Comparison of ENCODE assay signal across 16 cellular contexts in the genomic region with DNA sequence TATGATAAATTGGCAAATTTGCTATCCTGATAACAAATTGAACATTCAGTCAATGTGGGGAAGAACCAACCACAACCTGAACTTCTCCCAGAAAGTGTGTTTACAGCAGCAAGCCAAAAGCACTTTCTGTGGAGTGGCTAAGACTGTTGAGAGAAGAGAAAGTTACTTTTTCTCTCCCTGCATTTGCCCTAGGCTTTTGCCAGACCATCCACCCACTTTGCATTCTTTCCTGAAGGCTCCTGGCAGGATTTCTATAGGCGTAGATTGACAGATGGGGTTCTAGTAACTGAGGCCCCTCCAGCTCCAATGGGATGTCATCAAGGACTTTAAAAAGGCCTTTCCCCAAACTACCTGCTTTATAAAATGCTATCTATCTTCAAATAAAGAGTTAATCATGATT.
DNase-seq lines count a peak whose midpoint lies in the region; TF ChIP-seq lines count a peak whose summit lies in the region.
"Had no signal": no experiment of that assay in that cellular context is flagged by ENCODE, and none has a peak within 500 bp of the region (broad histone marks: within the 10 kb centered on the region; RNA-seq: fewer than 3 reads in every experiment).

No MANE protein-coding gene starts in this region.

- H2BK120ac ChIP-seq in mesendoderm (ENCODE audit: low read depth, low read length), result no peak overlapping the region
- no peak overlapping the region for H2BK120ac ChIP-seq in neuronal stem cell (ENCODE audit: low read depth, low read length)

- H3K27ac Mint-ChIP-seq in progenitor cell of endocrine pancreas, result no peak overlapping the region
- H3K27ac Mint-ChIP-seq: CD14-positive monocyte; CD8-positive, alpha-beta T cell had no signal

- no CpG with 5 or more reads among the region's 1 CpG for WGBS in mesendoderm (ENCODE audit: extremely low coverage, insufficient coverage, low lambda C conversion rate)
- no CpG with 5 or more reads among the region's 1 CpG for WGBS in neuronal stem cell (ENCODE audit: extremely low coverage in 2 of 2, insufficient read length in 2 of 2, insufficient replicate concordance in 1 of 2), 2 donors

- H2AFZ ChIP-seq in neuronal stem cell (ENCODE audit: low read length), result no peak overlapping the region

- H3K4me1 Mint-ChIP-seq in progenitor cell of endocrine pancreas (ENCODE audit: low read depth), result peaks cover 35% of the 10 kb centered on the region
- H3K4me1 Mint-ChIP-seq: CD14-positive monocyte had no signal

- H3K4me2 ChIP-seq in mesendoderm (ENCODE audit: low read length) (no peak overlapping the region), neuronal stem cell (ENCODE audit: insufficient read depth, low read length, poor library complexity, severe bottlenecking) (no peak overlapping the region)

- H4K5ac ChIP-seq in mesendoderm (ENCODE audit: low read length), result no peak overlapping the region

- H3K79me2 ChIP-seq in mesendoderm (ENCODE audit: control insufficient read depth, insufficient read depth, low read length), result peaks cover 1% of the 10 kb centered on the region

- H3K4ac ChIP-seq in mesendoderm (ENCODE audit: low read depth, low read length) (no peak overlapping the region), neuronal stem cell (ENCODE audit: low read length) (no peak overlapping the region)

- H3K9me3 ChIP-seq in neuronal stem cell (replicated peaks in 1 of 2; ENCODE audit: control insufficient read depth in 2 of 2, insufficient read depth in 1 of 2, low read depth in 1 of 2, low read length in 2 of 2), result no peaks in the 10 kb centered on the region
- H3K9me3 ChIP-seq: HAP-1 had no signal

- H3K4me3 Mint-ChIP-seq in progenitor cell of endocrine pancreas (ENCODE audit: low read depth), result no peak overlapping the region
- H3K4me3 Mint-ChIP-seq: CD14-positive monocyte; CD8-positive, alpha-beta T cell had no signal

- H3K9me3 Mint-ChIP-seq in progenitor cell of endocrine pancreas (ENCODE audit: low read depth), result no peaks in the 10 kb centered on the region
- H3K9me3 Mint-ChIP-seq: CD14-positive monocyte; CD8-positive, alpha-beta T cell had no signal

- peak overlapping the region; percentile 39 for H3K18ac ChIP-seq in mesendoderm (ENCODE audit: low read length)
- no peak overlapping the region for H3K18ac ChIP-seq in neuronal stem cell (ENCODE audit: low read length)

- H2AK5ac ChIP-seq in mesendoderm (ENCODE audit: low read length) (no peak overlapping the region), neuronal stem cell (ENCODE audit: low read depth, low read length) (no peak overlapping the region)

- no peak overlapping the region for H3K56ac ChIP-seq in mesendoderm (ENCODE audit: low read length)

- DNase-seq in DMS53 (lab: John Stamatoyannopoulos, UW) (peak; percentile 17), DMS53 treated with DMSO at 0.1 percent for 48 hours (lab: John Stamatoyannopoulos, UW; ENCODE audit: unreplicated experiment) (no peak), amniotic epithelial cell (ENCODE audit: low read depth) (peak; percentile 35), mesendoderm (peak; percentile 49), neuronal stem cell (ENCODE audit: low spot score) (no peak), NCI-H146 treated with DMSO at 0.1 percent for 48 hours (lab: John Stamatoyannopoulos, UW; ENCODE audit: unreplicated experiment) (no peak), LoVo (ENCODE audit: low spot score) (no peak), progenitor cell of endocrine pancreas (ENCODE audit: low spot score, unreplicated experiment) (no peak)
- DNase-seq: CD8-positive, alpha-beta T cell; COR-L47; DMS153; GOT3 had no signal

- no peaks in the 10 kb centered on the region for H3K4me1 ChIP-seq in mesendoderm (ENCODE audit: control insufficient read depth, low read depth, low read length)
- no peaks in the 10 kb centered on the region for H3K4me1 ChIP-seq in neuronal stem cell (ENCODE audit: control insufficient read depth in 2 of 2, insufficient read depth in 1 of 2, low read depth in 1 of 2, low read length in 2 of 2)
- H3K4me1 ChIP-seq: HAP-1 had no signal

- H3K27me3 Mint-ChIP-seq in progenitor cell of endocrine pancreas, result no peaks in the 10 kb centered on the region

- no peak overlapping the region for H3K14ac ChIP-seq in neuronal stem cell (ENCODE audit: low read length)

- H3K9ac ChIP-seq in mesendoderm (ENCODE audit: low read length) (no peak overlapping the region), neuronal stem cell (ENCODE audit: low read depth, low read length, poor library complexity) (no peak overlapping the region)

- H3K36me3 ChIP-seq in mesendoderm (ENCODE audit: control insufficient read depth, insufficient read depth, low read length) (no peaks in the 10 kb centered on the region), neuronal stem cell (replicated peaks in 1 of 2; ENCODE audit: control insufficient read depth in 2 of 2, insufficient read depth in 2 of 2, low read length in 2 of 2) (peaks cover 0 to 2% of the 10 kb centered on the region in 2 donors)
- H3K36me3 ChIP-seq: HAP-1 had no signal

- H3K4me3 ChIP-seq in mesendoderm (ENCODE audit: low read length) (no peak overlapping the region), neuronal stem cell (ENCODE audit: low read length in 2 of 2) (no peak overlapping the region)
- H3K4me3 ChIP-seq: HAP-1 had no signal

- no peak for TF ChIP-seq CTCF in progenitor cell of endocrine pancreas (IDR thresholded peaks at IDR 0.05; ENCODE audit: unreplicated experiment)

- H3K23ac ChIP-seq in mesendoderm (ENCODE audit: low read length) (no peak overlapping the region), neuronal stem cell (ENCODE audit: low read depth, low read length, poor library complexity) (no peak overlapping the region)

- no peak overlapping the region for H2BK15ac ChIP-seq in mesendoderm (replicated peaks; ENCODE audit: low read depth)
- no peak overlapping the region for H2BK15ac ChIP-seq in neuronal stem cell (ENCODE audit: low read length)

- H3K27me3 ChIP-seq in mesendoderm (ENCODE audit: insufficient read depth, low read length, poor library complexity) (no peaks in the 10 kb centered on the region), neuronal stem cell (ENCODE audit: control insufficient read depth in 3 of 3, insufficient read depth in 3 of 3, low read depth in 1 of 3, low read length in 3 of 3) (no peaks in the 10 kb centered on the region)

- H3K36me3 Mint-ChIP-seq in progenitor cell of endocrine pancreas (ENCODE audit: insufficient read depth), result peaks cover 2% of the 10 kb centered on the region
- H3K36me3 Mint-ChIP-seq: CD14-positive monocyte; CD8-positive, alpha-beta T cell had no signal

- H4K8ac ChIP-seq in mesendoderm (ENCODE audit: low read depth, low read length), result no peak overlapping the region
- H4K8ac ChIP-seq in neuronal stem cell (ENCODE audit: low read depth, low read length), result no peak overlapping the region

- no peak overlapping the region for H4K91ac ChIP-seq in neuronal stem cell (ENCODE audit: low read depth, low read length, poor library complexity)

- H3K79me1 ChIP-seq in mesendoderm (ENCODE audit: low read length) (no peaks in the 10 kb centered on the region), neuronal stem cell (ENCODE audit: low read depth, low read length) (no peaks in the 10 kb centered on the region)

- no peak overlapping the region for H3K27ac ChIP-seq in mesendoderm (ENCODE audit: low read depth, low read length)
- peak overlapping the region; percentile 28 for H3K27ac ChIP-seq in neuronal stem cell (replicated peaks; ENCODE audit: low read length)
- H3K27ac ChIP-seq: 22Rv1, HL-60 had no signal

- no peak overlapping the region for H2BK5ac ChIP-seq in mesendoderm (ENCODE audit: low read length)
- no peak overlapping the region for H2BK5ac ChIP-seq in neuronal stem cell (ENCODE audit: low read length)

- H2BK12ac ChIP-seq in neuronal stem cell (ENCODE audit: low read length), result no peak overlapping the region

Comparison
In these comparisons a context has a peak if more than half of its experiments do, and no peak if none do; other contexts are left out.
1. DNase-seq: peak in DMS53 (single experiment), amniotic epithelial cell (single experiment) and mesendoderm (single experiment); none in DMS53 treated with DMSO at 0.1 percent for 48 hours (single experiment), neuronal stem cell (single experiment), NCI-H146 treated with DMSO at 0.1 percent for 48 hours (single experiment), LoVo (single experiment) and progenitor cell of endocrine pancreas (single experiment).